20 cellular contexts compared by ENCODE assay signal in the genomic region with DNA sequence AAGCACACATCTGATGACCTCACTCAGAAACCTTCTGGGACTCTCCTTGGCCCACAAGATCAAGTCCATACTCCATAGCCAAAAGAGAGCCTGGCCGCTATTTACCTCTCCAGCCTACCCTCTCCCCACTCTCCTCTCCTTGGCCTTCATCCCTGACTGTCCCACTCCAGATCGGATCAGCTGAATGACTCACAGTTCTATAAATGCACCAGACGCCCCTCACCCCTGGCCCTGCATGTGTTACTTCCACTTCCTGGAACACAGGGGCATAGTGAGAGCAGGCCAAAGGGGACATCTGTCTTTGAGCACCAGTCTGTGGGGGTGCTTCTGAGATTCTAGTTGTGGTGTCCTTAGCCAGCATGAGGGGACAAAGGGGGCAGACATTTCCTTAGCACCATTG.
DNase-seq lines count a peak whose midpoint lies in the region; ATAC-seq, FAIRE-seq and TF ChIP-seq lines count a peak whose summit lies in the region.
"Had no signal": no experiment of that assay in that cellular context is flagged by ENCODE, and none has a peak within 500 bp of the region (broad histone marks: within the 10 kb centered on the region; RNA-seq: fewer than 3 reads in every experiment).

No MANE protein-coding gene starts in this region.

- peaks cover 5% of the 10 kb centered on the region for H3K9me1 ChIP-seq in K562 (ENCODE audit: control insufficient read depth, insufficient read depth, low read length)

- H3K4me1 ChIP-seq in K562 (replicated peaks in 1 of 2; ENCODE audit: control insufficient read depth in 2 of 2, insufficient read depth in 2 of 2, low read length in 2 of 2): peaks cover 10 to 13% of the 10 kb centered on the region in 2 experiments; a peak in 4 of 5 replicates

- DNase-seq in M059J (ENCODE audit: low read depth) (peak; percentile 18), K562 (ENCODE audit: extremely low read depth in 1 of 4, low spot score in 3 of 4) (peak in 2 of 4 experiments; percentile 15 to 16), myocyte (ENCODE audit: low read depth) (peak; percentile 8), smooth muscle cell of the brain vasculature (ENCODE audit: low read depth, low spot score) (peak; percentile 23), CD14-positive monocyte (ENCODE audit: low spot score) (no peak), posterior vena cava (ENCODE audit: low spot score) (no peak)
- no peak for DNase-seq in stimulated activated effector memory CD8-positive, alpha-beta T cell treated with anti-CD3 and anti-CD28 coated beads, Interleukin-12 subunit alpha, Interleukin-12 subunit beta, amount 100 ng/mL, for 72 hours (ENCODE audit: low spot score in 2 of 2)
- DNase-seq: CD4-positive, alpha-beta memory T cell; DMS79 treated with DMSO at 0.1 percent for 48 hours; NCI-H1105 treated with DMSO at 0.1 percent for 48 hours; NCI-H1694 treated with DMSO at 0.1 percent for 48 hours; NCI-H2107; NCI-H226; NCI-H526; NK-92 treated with Interleukin-12 subunit alpha and Interleukin-12 subunit beta, amount 100 ng/mL, for 24 hours had no signal

- POLR2A ChIA-PET in K562 (lab: Yijun Ruan, JAX): no interaction called here

- no TSS peak for BruUV-seq in K562 (replicated peaks; lab: Mats Ljungman, UMichigan)

- H3K27ac ChIP-seq in K562 (ENCODE audit: extremely low read depth, low read depth, low read length): no peak overlapping the region
- H3K27ac ChIP-seq: KMS-11, RWPE1 had no signal

- H3K4me2 ChIP-seq in K562 (ENCODE audit: insufficient read depth, low read length): no peak overlapping the region
- H3K4me2 ChIP-seq: KMS-11 had no signal

- 14% methylated on average over 2 of the region's 3 CpGs for WGBS in K562 (ENCODE audit: insufficient coverage, low coverage, missing lambda C conversion rate)

- TF ChIP-seq RAD21 in K562 (CRISPR knock-in tag; conservative IDR thresholded peaks at IDR 0.05 in 1 of 2, IDR thresholded peaks at IDR 0.05 in 1 of 2): no peak

- CTCF ChIA-PET in K562 (lab: Yijun Ruan, JAX; ENCODE audit: low intra/inter-chr PET ratio): no interaction called here

- H3K4me3 ChIP-seq in K562: no peak overlapping the region
- H3K4me3 ChIP-seq: GM12878 had no signal

- ATAC-seq in K562 (no peak), GM21786 (IDR thresholded peaks at IDR 0.05; ENCODE audit: unreplicated experiment) (no peak)
- ATAC-seq in stimulated activated effector memory CD8-positive, alpha-beta T cell treated with anti-CD3 and anti-CD28 coated beads, Interleukin-12 subunit alpha, Interleukin-12 subunit beta, amount 100 ng/mL, for 72 hours: no peak
- ATAC-seq: GM12878 had no signal

- no peaks in the 10 kb centered on the region for H3K79me2 ChIP-seq in K562 (ENCODE audit: control insufficient read depth, insufficient read depth, low read length)

- no peak for TF ChIP-seq POLR2A in K562 (conservative IDR thresholded peaks at IDR 0.05)

- TF ChIP-seq EP300 in K562 (IDR thresholded peaks at IDR 0.05; ENCODE audit: low read length): no peak

- TF ChIP-seq CTCF in K562 (IDR thresholded peaks at IDR 0.05 in 2 of 3, conservative IDR thresholded peaks at IDR 0.05 in 1 of 3; ENCODE audit: insufficient read depth in 2 of 3, low read depth in 1 of 3, low read length in 3 of 3): no peak
- TF ChIP-seq CTCF in CD14-positive monocyte (IDR thresholded peaks at IDR 0.05): no peak

- no peak for FAIRE-seq in K562 (lab: Jason Lieb, UNC)
- FAIRE-seq: GM12878, H1 had no signal

- intact Hi-C loops in K562 (cut with micrococcal nuclease) (no loop called here), CD14-positive monocyte (cut with micrococcal nuclease) (no loop called here), posterior vena cava (cut with DNase I) (no loop called here)

- H3K4me3 Mint-ChIP-seq in CD14-positive monocyte: no peak overlapping the region
- no peak overlapping the region for H3K4me3 Mint-ChIP-seq in stimulated activated effector memory CD8-positive, alpha-beta T cell treated with anti-CD3 and anti-CD28 coated beads, Interleukin-12 subunit alpha, Interleukin-12 subunit beta, amount 100 ng/mL, for 72 hours
- H3K4me3 Mint-ChIP-seq: CD4-positive, alpha-beta memory T cell had no signal

- no peaks in the 10 kb centered on the region for H3K36me3 Mint-ChIP-seq in CD14-positive monocyte
- peaks cover 3% of the 10 kb centered on the region for H3K36me3 Mint-ChIP-seq in stimulated activated effector memory CD8-positive, alpha-beta T cell treated with anti-CD3 and anti-CD28 coated beads, Interleukin-12 subunit alpha, Interleukin-12 subunit beta, amount 100 ng/mL, for 72 hours
- H3K36me3 Mint-ChIP-seq: CD4-positive, alpha-beta memory T cell had no signal

- H3K9me3 Mint-ChIP-seq in CD14-positive monocyte: no peaks in the 10 kb centered on the region
- H3K9me3 Mint-ChIP-seq in stimulated activated effector memory CD8-positive, alpha-beta T cell treated with anti-CD3 and anti-CD28 coated beads, Interleukin-12 subunit alpha, Interleukin-12 subunit beta, amount 100 ng/mL, for 72 hours: no peaks in the 10 kb centered on the region
- H3K9me3 Mint-ChIP-seq: CD4-positive, alpha-beta memory T cell had no signal

- H2AFZ ChIP-seq in K562 (ENCODE audit: low read depth, low read length): no peak overlapping the region

- in situ Hi-C loops in K562 (cut with MboI): no loop called here

- no peak overlapping the region for H3K27ac Mint-ChIP-seq in CD14-positive monocyte
- no peak overlapping the region for H3K27ac Mint-ChIP-seq in stimulated activated effector memory CD8-positive, alpha-beta T cell treated with anti-CD3 and anti-CD28 coated beads, Interleukin-12 subunit alpha, Interleukin-12 subunit beta, amount 100 ng/mL, for 72 hours

- peaks cover 0 to 3% (median 0%) of the 10 kb centered on the region in 3 donors for H3K27me3 Mint-ChIP-seq in CD14-positive monocyte (ENCODE audit: low read depth in 3 of 3)
- H3K27me3 Mint-ChIP-seq: CD4-positive, alpha-beta memory T cell had no signal

- H3K9me3 ChIP-seq in K562 (replicated peaks; ENCODE audit: control insufficient read depth, insufficient read depth, low read depth, low read length): no peaks in the 10 kb centered on the region

- H4K20me1 ChIP-seq in K562 (replicated peaks; ENCODE audit: control insufficient read depth, insufficient read depth, low read length): no peaks in the 10 kb centered on the region

- no peaks in the 10 kb centered on the region for H3K27me3 ChIP-seq in K562 (ENCODE audit: control insufficient read depth in 2 of 2, insufficient read depth in 2 of 2, low read length in 2 of 2)

- H3K9ac ChIP-seq in K562 (ENCODE audit: insufficient read depth in 1 of 2, low read depth in 2 of 2, low read length in 2 of 2): no peak overlapping the region
- H3K9ac ChIP-seq: KMS-11 had no signal

- no peaks in the 10 kb centered on the region for H3K4me1 Mint-ChIP-seq in CD14-positive monocyte
- H3K4me1 Mint-ChIP-seq in stimulated activated effector memory CD8-positive, alpha-beta T cell treated with anti-CD3 and anti-CD28 coated beads, Interleukin-12 subunit alpha, Interleukin-12 subunit beta, amount 100 ng/mL, for 72 hours: no peaks in the 10 kb centered on the region
- H3K4me1 Mint-ChIP-seq: CD4-positive, alpha-beta memory T cell had no signal

- H3K36me3 ChIP-seq in K562 (ENCODE audit: control insufficient read depth, insufficient read depth, low read length): no peaks in the 10 kb centered on the region

TF ChIP-seq in K562, 482 proteins besides CTCF, POLR2A, EP300 and RAD21:
- TF ChIP-seq ZNF740 (CRISPR knock-in tag; IDR thresholded peaks at IDR 0.05) (no peak), ZNF740 (tag; IDR thresholded peaks at IDR 0.05) (no peak), MEF2A (IDR thresholded peaks at IDR 0.05; ENCODE audit: control insufficient read depth, low read depth, low read length) (peak; percentile 56; the same call in 1 of the 2 replicates), ATF3 (IDR thresholded peaks at IDR 0.05) (peak; percentile 45; the same call in 1 of the 2 replicates), ATF3 (CRISPR knock-in tag; conservative IDR thresholded peaks at IDR 0.05) (no peak)

Comparison
In these comparisons a context has a peak if more than half of its experiments do, and no peak if none do; other contexts are left out.
1. DNase-seq: peak in M059J (single experiment), myocyte (single experiment) and smooth muscle cell of the brain vasculature (single experiment); none in CD14-positive monocyte (single experiment), stimulated activated effector memory CD8-positive, alpha-beta T cell treated with anti-CD3 and anti-CD28 coated beads, Interleukin-12 subunit alpha, Interleukin-12 subunit beta, amount 100 ng/mL, for 72 hours (0 of 2) and posterior vena cava (single experiment).